In the genomic region with DNA sequence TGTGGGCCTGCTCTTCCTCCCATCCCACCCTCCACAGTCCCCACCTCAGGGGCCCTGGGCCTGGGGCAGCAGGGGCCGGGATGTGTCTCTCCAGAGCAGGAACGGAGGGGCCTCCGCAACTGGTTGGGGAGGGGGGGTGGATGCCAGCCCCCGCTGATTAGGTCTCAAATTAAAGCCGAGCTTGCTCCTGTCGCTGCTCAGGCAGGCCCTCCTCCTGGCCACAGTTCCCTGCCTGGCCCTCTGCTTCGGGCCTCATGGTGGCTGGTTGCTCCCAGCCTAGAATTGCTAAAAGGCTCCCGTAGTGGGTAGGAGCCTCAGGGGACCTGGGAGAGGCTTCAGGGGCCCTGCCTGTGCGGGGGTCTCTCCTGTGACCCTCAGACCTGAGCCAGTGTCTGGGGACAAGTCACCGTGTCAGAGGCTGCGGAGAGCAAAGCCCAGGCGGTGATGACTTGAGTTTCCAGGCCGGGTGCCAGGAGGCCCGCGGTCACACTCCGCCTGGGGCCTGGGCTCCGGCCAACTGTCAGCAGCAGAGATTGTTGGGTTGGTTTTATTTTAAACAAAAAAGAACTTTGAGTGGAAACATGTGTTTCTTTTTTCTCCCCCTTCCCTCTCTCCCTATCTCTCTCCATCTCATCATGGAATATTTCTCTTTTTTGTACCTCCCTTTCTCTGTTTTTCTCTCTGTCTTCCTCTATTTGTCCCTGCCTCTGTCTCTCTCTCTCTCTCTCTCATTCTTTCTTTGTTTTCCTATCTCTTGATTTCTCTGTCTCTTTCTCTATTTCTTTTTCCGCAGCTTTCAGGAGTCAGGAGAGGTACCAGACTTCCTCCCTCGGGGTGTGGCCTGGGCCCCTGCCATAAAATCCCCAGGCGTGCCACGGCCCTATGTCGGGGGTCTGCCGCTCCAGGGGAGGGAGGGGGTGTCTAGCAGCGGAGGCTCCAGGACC, we compare ENCODE assay signal across 8 cellular contexts. TPM values are rescaled to one million over a fixed set of nuclear protein-coding genes. Genes with fewer than 3 reads are reported as not detected.
A peak's percentile ranks its signal among the peaks of the same experiment; 100 is the strongest.
DNase-seq lines count a peak whose midpoint lies in the region; ATAC-seq, FAIRE-seq and TF ChIP-seq lines count a peak whose summit lies in the region.

No MANE protein-coding gene starts in this region.

- H3K4me3 Mint-ChIP-seq in mesothelial cell of epicardium: no peak overlapping the region

- no peak for ATAC-seq in HG03139 (IDR thresholded peaks at IDR 0.05; ENCODE audit: unreplicated experiment)

- no peak for FAIRE-seq in GM12892 (lab: Jason Lieb, UNC)

- H3K27me3 ChIP-seq in ectodermal cell (ENCODE audit: control insufficient read depth, insufficient read depth, low read length, poor library complexity, severe bottlenecking): no peaks in the 10 kb centered on the region
- H3K27me3 ChIP-seq in uterus: no peaks in the 10 kb centered on the region

- DNase-seq in AG20443 (ENCODE audit: low spot score) (peak; percentile 92), NCI-H446 treated with DMSO at 0.1 percent for 48 hours (lab: John Stamatoyannopoulos, UW) (peak; percentile 47), mesothelial cell of epicardium (ENCODE audit: low spot score in 2 of 2, unreplicated experiment in 2 of 2) (peak in 1 of 2 experiments; percentile 80), uterus (peak; percentile 89 to 91), NCI-H524 (lab: John Stamatoyannopoulos, UW) (no peak), GM12892 (ENCODE audit: insufficient read length) (no peak)

- no peak overlapping the region for H3K4me3 ChIP-seq in ectodermal cell (ENCODE audit: insufficient read depth, low read depth, low read length)
- H3K4me3 ChIP-seq in uterus: no peak overlapping the region

- H3K36me3 ChIP-seq in ectodermal cell (ENCODE audit: control insufficient read depth, insufficient read depth, low read length): no peaks in the 10 kb centered on the region
- H3K36me3 ChIP-seq in uterus: no peaks in the 10 kb centered on the region

- peak overlapping the region; percentile 95 for H3K27ac Mint-ChIP-seq in mesothelial cell of epicardium

- H3K9me3 ChIP-seq in ectodermal cell (ENCODE audit: control insufficient read depth, low read length) (no peaks in the 10 kb centered on the region), uterus (no peaks in the 10 kb centered on the region)

- peaks cover 28% of the 10 kb centered on the region for H3K4me1 ChIP-seq in ectodermal cell (ENCODE audit: control insufficient read depth, insufficient read depth, low read length)
- H3K4me1 ChIP-seq in uterus: peaks cover 33 to 43% of the 10 kb centered on the region in 2 donors

- peaks cover 55% of the 10 kb centered on the region for H3K4me1 Mint-ChIP-seq in mesothelial cell of epicardium

- no peak for TF ChIP-seq POLR2A in uterus (IDR thresholded peaks at IDR 0.05)
- no peak for TF ChIP-seq POLR2A in GM12892 (IDR thresholded peaks at IDR 0.05; ENCODE audit: low read depth, low read length)

- intact Hi-C loops in uterus (cut with DNase I; ENCODE audit: low total_unique reads): no loop called here

- TF ChIP-seq CTCF in mesothelial cell of epicardium (IDR thresholded peaks at IDR 0.05; ENCODE audit: unreplicated experiment): no peak
- no peak for TF ChIP-seq CTCF in uterus (IDR thresholded peaks at IDR 0.05)

- H3K9me3 Mint-ChIP-seq in mesothelial cell of epicardium: no peaks in the 10 kb centered on the region

- H3K27ac ChIP-seq in ectodermal cell (ENCODE audit: insufficient read depth, low read depth, low read length, poor library complexity, severe bottlenecking): peak overlapping the region; percentile 65
- peak overlapping the region; percentile 88 to 98 for H3K27ac ChIP-seq in uterus

- WGBS in ectodermal cell, 2 experiments: 68 to 72% methylated on average over 24 of the region's 24 CpGs

- H3K36me3 Mint-ChIP-seq in mesothelial cell of epicardium: no peaks in the 10 kb centered on the region

- no peaks in the 10 kb centered on the region for H3K27me3 Mint-ChIP-seq in mesothelial cell of epicardium (ENCODE audit: low read depth)

RNA-seq across cellular contexts. Expression of gene EPHA2, which starts 20.0 kb away (rescaled TPM):
- polyA plus RNA-seq in ectodermal cell (2013, experiment 1 of 4): 28.0 TPM
- polyA plus RNA-seq in ectodermal cell (2013, experiment 2 of 4): 24.0 TPM
- 17.4 TPM for polyA plus RNA-seq in ectodermal cell (2013, experiment 3 of 4)
- polyA plus RNA-seq in ectodermal cell (2013, experiment 4 of 4): 17.6 TPM
- total RNA-seq in mesothelial cell of epicardium (71.8 to 76.3 TPM (median 75.0 TPM) in 3 replicates), uterus (10 to 100 TPM in 2 of 4 donors, 1 to 10 TPM in 2; 2.4 to 32.9 (median 16.3) TPM)
- polyA plus RNA-seq in GM12892 (2012; ENCODE audit: missing spikeins): not detected

RNA-seq across cellular contexts. Expression of gene ARHGEF19, which starts 36.6 kb away (rescaled TPM):
- 19.8 TPM for polyA plus RNA-seq in ectodermal cell (2013, experiment 1 of 4)
- polyA plus RNA-seq in ectodermal cell (2013, experiment 2 of 4): 22.4 TPM
- 14.9 TPM for polyA plus RNA-seq in ectodermal cell (2013, experiment 3 of 4)
- polyA plus RNA-seq in ectodermal cell (2013, experiment 4 of 4): 15.8 TPM
- total RNA-seq in mesothelial cell of epicardium (85.3 to 88.3 TPM (median 86.6 TPM) in 3 replicates), uterus (10 to 100 TPM in 2 of 4 donors, 1 to 10 TPM in 2; 3.6 to 26.8 (median 12.2) TPM)
- polyA plus RNA-seq in GM12892 (2012; ENCODE audit: missing spikeins): 0.93 TPM

Comparison
In these comparisons a context has a peak if more than half of its experiments do, and no peak if none do; other contexts are left out.
1. DNase-seq: peak in AG20443 (single experiment), NCI-H446 treated with DMSO at 0.1 percent for 48 hours (single experiment) and uterus (2 of 2); none in NCI-H524 (0 of 2) and GM12892 (single experiment).